ENCODE assay signal across 15 cellular contexts in genomic region chr17:5121186-5121841, GRCh38. TPM values are rescaled to one million over a fixed set of nuclear protein-coding genes. Genes with fewer than 3 reads are reported as not detected.
DNase-seq lines count a peak whose midpoint lies in the region; ATAC-seq and TF ChIP-seq lines count a peak whose summit lies in the region.
"Had no signal": no experiment of that assay in that cellular context is flagged by ENCODE, and none has a peak within 500 bp of the region (broad histone marks: within the 10 kb centered on the region; RNA-seq: fewer than 3 reads in every experiment).

No MANE protein-coding gene starts in this region.

- H3K27me3 Mint-ChIP-seq in activated T-helper 17 cell treated with anti-CD3 and anti-CD28 coated beads, Interleukin-2, amount 50 U/mL, for 72 hours = peaks cover 35% of the 10 kb centered on the region

- H3K36me3 Mint-ChIP-seq in activated T-helper 17 cell treated with anti-CD3 and anti-CD28 coated beads, Interleukin-2, amount 50 U/mL, for 72 hours (ENCODE audit: low read depth) = no peaks in the 10 kb centered on the region

- TF ChIP-seq CTCF in Peyer's patch (IDR thresholded peaks at IDR 0.05) = no peak

- TF ChIP-seq POLR2A in Peyer's patch (IDR thresholded peaks at IDR 0.05) = no peak

- H3K27ac ChIP-seq in Peyer's patch (no peak overlapping the region), skeletal muscle tissue (ENCODE audit: low read depth, low read length) (peak overlapping the region; percentile 70)
- H3K27ac ChIP-seq: brain microvascular endothelial cell, SJSA1, thoracic aorta had no signal

- no peaks in the 10 kb centered on the region for H3K36me3 ChIP-seq in Peyer's patch
- H3K36me3 ChIP-seq in skeletal muscle tissue (ENCODE audit: control insufficient read depth in 3 of 3, insufficient read depth in 3 of 3, low read length in 3 of 3) = peaks cover 0 to 4% (median 0%) of the 10 kb centered on the region in 3 donors
- H3K36me3 ChIP-seq: brain microvascular endothelial cell, SJSA1, thoracic aorta had no signal

- no peaks in the 10 kb centered on the region for H3K4me1 Mint-ChIP-seq in activated T-helper 17 cell treated with anti-CD3 and anti-CD28 coated beads, Interleukin-2, amount 50 U/mL, for 72 hours

- H3K4me3 ChIP-seq in Peyer's patch (no peak overlapping the region), skeletal muscle tissue (ENCODE audit: low read length in 3 of 3) (peak overlapping the region; percentile 38 to 78 (median 77))
- H3K4me3 ChIP-seq: SJSA1, thoracic aorta had no signal

- no peaks in the 10 kb centered on the region for H3K9me3 Mint-ChIP-seq in activated T-helper 17 cell treated with anti-CD3 and anti-CD28 coated beads, Interleukin-2, amount 50 U/mL, for 72 hours

- ATAC-seq in activated T-helper 17 cell treated with anti-CD3 and anti-CD28 coated beads, Interleukin-2, amount 50 U/mL, for 72 hours (replicated peaks) = no peak
- no peak for ATAC-seq in HG03354 (IDR thresholded peaks at IDR 0.05; ENCODE audit: poor library complexity, severe bottlenecking, unreplicated experiment)
- no peak for ATAC-seq in HG03280 (IDR thresholded peaks at IDR 0.05; ENCODE audit: unreplicated experiment)
- no peak for ATAC-seq in HG03175 (IDR thresholded peaks at IDR 0.05; ENCODE audit: unreplicated experiment)

- no peak overlapping the region for H3K27ac Mint-ChIP-seq in activated T-helper 17 cell treated with anti-CD3 and anti-CD28 coated beads, Interleukin-2, amount 50 U/mL, for 72 hours

- H3K4me1 ChIP-seq in Peyer's patch (peaks cover 0 to 14% (median 0%) of the 10 kb centered on the region in 4 donors), skeletal muscle tissue (ENCODE audit: control insufficient read depth in 3 of 3, insufficient read depth in 3 of 3, low read length in 3 of 3) (peaks cover 18 to 33% (median 19%) of the 10 kb centered on the region in 3 donors)
- H3K4me1 ChIP-seq: SJSA1 had no signal

- peak overlapping the region; percentile 52 to 82 (median 56) for H3K9ac ChIP-seq in skeletal muscle tissue (ENCODE audit: low read depth in 1 of 3, low read length in 3 of 3)

- H3K4me3 Mint-ChIP-seq in activated T-helper 17 cell treated with anti-CD3 and anti-CD28 coated beads, Interleukin-2, amount 50 U/mL, for 72 hours = peak overlapping the region; percentile 37

- DNase-seq in Peyer's patch (peak in 2 of 3 donors; percentile 27 to 33), mesenteric fat pad (ENCODE audit: low spot score) (peak; percentile 82), SW 1271 (lab: John Stamatoyannopoulos, UW) (no peak)
- DNase-seq: activated CD4-positive, alpha-beta T cell treated with anti-CD3 and anti-CD28 coated beads, Interleukin-2, amount 50 U/mL, for 1 hour; brain microvascular endothelial cell; NCI-H187 treated with DMSO at 0.1 percent for 48 hours; retina had no signal

- H3K9me3 ChIP-seq in Peyer's patch (no peaks in the 10 kb centered on the region), skeletal muscle tissue (ENCODE audit: control insufficient read depth in 3 of 3, low read length in 3 of 3) (no peaks in the 10 kb centered on the region)
- H3K9me3 ChIP-seq: SJSA1, thoracic aorta had no signal

- H3K27me3 ChIP-seq in Peyer's patch (peaks cover 0 to under 1% of the 10 kb centered on the region in 2 donors), skeletal muscle tissue (ENCODE audit: control insufficient read depth in 3 of 3, insufficient read depth in 3 of 3, low read length in 3 of 3) (peaks cover 0 to 9% (median 6%) of the 10 kb centered on the region in 3 donors)

RNA-seq across cellular contexts. Expression of gene USP6, which starts 5.5 kb away (rescaled TPM):
- total RNA-seq in Peyer's patch (under 1 TPM in 2 of 4 donors, not detected in 2; under 0.01 to 0.18 TPM), mesenteric fat pad (0.26 TPM), skeletal muscle tissue (3.7 TPM)
- under 1 TPM; 0.06 to 0.08 TPM for total RNA-seq in activated T-helper 17 cell treated with anti-CD3 and anti-CD28 coated beads, Interleukin-2, amount 50 U/mL, for 72 hours
- total RNA-seq: NCI-H460, SJSA1 had no signal

RNA-seq across cellular contexts. Expression of gene ZNF232, which starts 9.6 kb away (rescaled TPM):
- total RNA-seq in Peyer's patch (10 to 100 TPM in 1 of 4 donors, 1 to 10 TPM in 3; 5.3 to 10.9 (median 7.0) TPM), mesenteric fat pad (4.6 TPM), skeletal muscle tissue (6.8 TPM)
- total RNA-seq in activated T-helper 17 cell treated with anti-CD3 and anti-CD28 coated beads, Interleukin-2, amount 50 U/mL, for 72 hours = 10 to 100 TPM; 10.7 to 16.3 TPM

RNA-seq across cellular contexts. Expression of gene ZFP3, which starts 43.0 kb away (rescaled TPM):
- total RNA-seq in Peyer's patch (10 to 100 TPM in 2 of 4 donors, 1 to 10 TPM in 2; 7.4 to 13.7 (median 11.0) TPM), mesenteric fat pad (4.2 TPM), skeletal muscle tissue (6.3 TPM)
- total RNA-seq in activated T-helper 17 cell treated with anti-CD3 and anti-CD28 coated beads, Interleukin-2, amount 50 U/mL, for 72 hours = 1 to 10 TPM; 1.4 to 1.9 TPM
- total RNA-seq: NCI-H460 had no signal

Comparison
In these comparisons a context has a peak if more than half of its experiments do, and no peak if none do; other contexts are left out.
1. DNase-seq: peak in Peyer's patch (2 of 3) and mesenteric fat pad (single experiment); none in SW 1271 (0 of 2).
2. H3K4me3 ChIP-seq: peak in skeletal muscle tissue (3 of 3); none in Peyer's patch (0 of 4).